20 cellular contexts compared by ENCODE assay signal in the genomic region with DNA sequence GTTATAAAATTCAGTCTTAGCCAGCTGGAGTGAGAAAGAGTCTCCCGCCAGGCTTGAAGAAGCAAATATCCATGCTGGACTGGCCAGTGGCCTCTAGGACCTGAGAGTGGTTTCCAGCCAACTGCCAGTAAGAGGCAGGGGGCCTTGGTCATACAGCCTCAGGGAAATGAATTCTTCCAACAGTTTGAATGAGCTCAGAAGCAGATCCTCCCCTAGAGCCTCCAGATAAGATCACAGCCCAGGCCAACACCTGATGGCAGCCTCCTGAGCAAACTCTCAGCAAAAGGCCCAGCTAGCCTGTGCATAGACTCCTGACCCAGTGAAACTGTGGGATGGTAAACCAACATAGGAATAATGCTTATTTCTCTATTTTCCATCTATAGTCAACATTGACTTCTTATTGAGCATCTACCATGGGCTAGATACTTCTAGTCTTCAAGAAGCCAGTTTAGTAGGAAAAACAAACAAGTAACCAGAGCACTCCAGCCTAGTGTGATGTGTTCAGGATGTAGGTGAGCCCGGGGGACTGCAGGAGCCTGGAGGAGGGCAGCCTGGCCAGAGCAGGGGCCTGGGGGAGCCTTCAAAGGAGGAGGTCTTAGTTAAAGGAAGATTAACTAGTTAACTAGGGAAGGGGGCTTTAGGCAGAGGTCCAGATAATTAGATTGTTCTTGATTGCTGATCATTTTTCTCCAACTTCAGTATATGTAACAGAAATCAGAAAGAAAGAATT.
DNase-seq lines count a peak whose midpoint lies in the region; ATAC-seq and TF ChIP-seq lines count a peak whose summit lies in the region.
"Had no signal": no experiment of that assay in that cellular context is flagged by ENCODE, and none has a peak within 500 bp of the region (broad histone marks: within the 10 kb centered on the region; RNA-seq: fewer than 3 reads in every experiment).

No MANE protein-coding gene starts in this region.

- H3K9me3 Mint-ChIP-seq in activated T-cell treated with anti-CD3 and anti-CD28 coated beads, Interleukin-2, amount 50 U/mL, for 24 hours = peaks cover 25% of the 10 kb centered on the region
- peaks cover 15% of the 10 kb centered on the region for H3K9me3 Mint-ChIP-seq in activated T-cell treated with anti-CD3 and anti-CD28 coated beads, Interleukin-2, amount 50 U/mL, for 4 hours
- H3K9me3 Mint-ChIP-seq in stimulated activated effector memory CD8-positive, alpha-beta T cell treated with anti-CD3 and anti-CD28 coated beads, Interleukin-12 subunit alpha, Interleukin-12 subunit beta, amount 100 ng/mL, for 72 hours = peaks cover 15% of the 10 kb centered on the region

- H3K27ac Mint-ChIP-seq in activated T-cell treated with anti-CD3 and anti-CD28 coated beads, Interleukin-2, amount 50 U/mL, for 24 hours = no peak overlapping the region
- H3K27ac Mint-ChIP-seq in stimulated activated effector memory CD8-positive, alpha-beta T cell treated with anti-CD3 and anti-CD28 coated beads, Interleukin-12 subunit alpha, Interleukin-12 subunit beta, amount 100 ng/mL, for 72 hours = peak overlapping the region; percentile 84

- peaks cover 31% of the 10 kb centered on the region for H3K4me1 ChIP-seq in OCI-LY7 (ENCODE audit: insufficient read depth, low read length, poor library complexity, severe bottlenecking)
- H3K4me1 ChIP-seq in suprapubic skin = peaks cover 5% of the 10 kb centered on the region
- H3K4me1 ChIP-seq: prostate gland had no signal

- TF ChIP-seq CTCF in OCI-LY7 (conservative IDR thresholded peaks at IDR 0.05; ENCODE audit: low read length) (no peak), suprapubic skin (IDR thresholded peaks at IDR 0.05) (no peak)

- H3K27me3 ChIP-seq in suprapubic skin = no peaks in the 10 kb centered on the region
- H3K27me3 ChIP-seq: hepatocyte, transverse colon had no signal

- ATAC-seq in activated T-cell treated with anti-CD3 and anti-CD28 coated beads, Interleukin-2, amount 50 U/mL, for 4 hours = no peak
- ATAC-seq in stimulated activated effector memory CD8-positive, alpha-beta T cell treated with anti-CD3 and anti-CD28 coated beads, Interleukin-12 subunit alpha, Interleukin-12 subunit beta, amount 100 ng/mL, for 72 hours = no peak
- ATAC-seq: K562 had no signal

- H3K9me2 ChIP-seq in OCI-LY7 (ENCODE audit: insufficient read depth, low read length) = no peaks in the 10 kb centered on the region

- peak overlapping the region; percentile 68; the same call in 1 of the 2 replicates for H2AFZ ChIP-seq in OCI-LY7 (ENCODE audit: low read length)
- H2AFZ ChIP-seq: hepatocyte had no signal

- 0 out of 2 replicates have a peak, but pooled peaks cover 6% of the 10 kb centered on the region for H3K9me3 ChIP-seq in OCI-LY7 (ENCODE audit: low read length)
- no peaks in the 10 kb centered on the region for H3K9me3 ChIP-seq in suprapubic skin
- H3K9me3 ChIP-seq: prostate gland, transverse colon had no signal

- H3K4me2 ChIP-seq in OCI-LY7 (ENCODE audit: low read length) = peak overlapping the region; percentile 51
- H3K4me2 ChIP-seq: hepatocyte, smooth muscle cell had no signal

- H3K27ac ChIP-seq in OCI-LY7 (ENCODE audit: low read depth, low read length, poor library complexity, severe bottlenecking) (no peak overlapping the region), suprapubic skin (no peak overlapping the region)
- H3K27ac ChIP-seq: C4-2B, hepatocyte, prostate gland, transverse colon had no signal

- DNase-seq in activated T-cell treated with anti-CD3 and anti-CD28 coated beads, Interleukin-2, amount 50 U/mL, for 24 hours = no peak
- no peak for DNase-seq in activated T-cell treated with anti-CD3 and anti-CD28 coated beads, Interleukin-2, amount 50 U/mL, for 4 hours
- DNase-seq in OCI-LY7 (ENCODE audit: low spot score) = peak; percentile 12
- peak; percentile 28 for DNase-seq in dermis blood vessel endothelial cell
- DNase-seq in stimulated activated effector memory CD8-positive, alpha-beta T cell treated with anti-CD3 and anti-CD28 coated beads, Interleukin-12 subunit alpha, Interleukin-12 subunit beta, amount 100 ng/mL, for 72 hours (ENCODE audit: low spot score in 2 of 2) = no peak
- no peak for DNase-seq in NCI-H82 (lab: John Stamatoyannopoulos, UW)
- no peak for DNase-seq in mesenteric fat pad (ENCODE audit: low spot score)
- no peak for DNase-seq in suprapubic skin (ENCODE audit: low spot score in 2 of 2)
- DNase-seq: activated effector memory CD4-positive, alpha-beta T cell treated with anti-CD3 and anti-CD28 coated beads, Interleukin-2, amount 50 U/mL, for 16 hours; DND-41; H7; NCI-H1930; NCI-H510A; SHP77 treated with DMSO at 0.1 percent for 48 hours; transverse colon had no signal

- WGBS in suprapubic skin = 81% methylated on average over 2 of the region's 2 CpGs

- no peak for TF ChIP-seq EP300 in suprapubic skin (IDR thresholded peaks at IDR 0.05)

- no peaks in the 10 kb centered on the region for H3K27me3 Mint-ChIP-seq in activated T-cell treated with anti-CD3 and anti-CD28 coated beads, Interleukin-2, amount 50 U/mL, for 24 hours
- H3K27me3 Mint-ChIP-seq in activated T-cell treated with anti-CD3 and anti-CD28 coated beads, Interleukin-2, amount 50 U/mL, for 4 hours (ENCODE audit: low read depth) = no peaks in the 10 kb centered on the region

- H3K4me3 Mint-ChIP-seq in activated T-cell treated with anti-CD3 and anti-CD28 coated beads, Interleukin-2, amount 50 U/mL, for 24 hours = peak overlapping the region; percentile 6
- no peak overlapping the region for H3K4me3 Mint-ChIP-seq in activated T-cell treated with anti-CD3 and anti-CD28 coated beads, Interleukin-2, amount 50 U/mL, for 4 hours
- H3K4me3 Mint-ChIP-seq in stimulated activated effector memory CD8-positive, alpha-beta T cell treated with anti-CD3 and anti-CD28 coated beads, Interleukin-12 subunit alpha, Interleukin-12 subunit beta, amount 100 ng/mL, for 72 hours = peak overlapping the region; percentile 36

- H3K4me3 ChIP-seq in OCI-LY7 (ENCODE audit: low read depth, low read length, poor library complexity, severe bottlenecking) (peak overlapping the region; percentile 28), suprapubic skin (no peak overlapping the region)
- H3K4me3 ChIP-seq: hepatocyte, K562, prostate gland, smooth muscle cell, transverse colon had no signal

- POLR2A ChIA-PET in OCI-LY7 (lab: Charles Lee) = interaction anchor here (0.7 to 1.4 kb wide), 11 partner anchors 12 to 923 kb away, joined by 3 to 6 read pairs (median 3); no protein-coding TSS in a partner anchor

- CTCF ChIA-PET in OCI-LY7 (lab: Charles Lee; ENCODE audit: unreplicated experiment) = no interaction called here

- H3K36me3 ChIP-seq in OCI-LY7 (ENCODE audit: insufficient read depth, low read length) = no peaks in the 10 kb centered on the region; the same call in 1 of the 2 replicates
- no peaks in the 10 kb centered on the region for H3K36me3 ChIP-seq in suprapubic skin
- H3K36me3 ChIP-seq: prostate gland, transverse colon had no signal

- H4K20me1 ChIP-seq in OCI-LY7 (ENCODE audit: insufficient read depth, low read length) = no peaks in the 10 kb centered on the region

- intact Hi-C loops in OCI-LY7 (cut with micrococcal nuclease; ENCODE audit: unreplicated experiment) = no loop called here

- H3K36me3 Mint-ChIP-seq in activated T-cell treated with anti-CD3 and anti-CD28 coated beads, Interleukin-2, amount 50 U/mL, for 24 hours (ENCODE audit: low read depth) = peaks cover 15% of the 10 kb centered on the region
- H3K36me3 Mint-ChIP-seq in activated T-cell treated with anti-CD3 and anti-CD28 coated beads, Interleukin-2, amount 50 U/mL, for 4 hours (ENCODE audit: insufficient read depth) = peaks cover 7% of the 10 kb centered on the region
- H3K36me3 Mint-ChIP-seq in stimulated activated effector memory CD8-positive, alpha-beta T cell treated with anti-CD3 and anti-CD28 coated beads, Interleukin-12 subunit alpha, Interleukin-12 subunit beta, amount 100 ng/mL, for 72 hours = no peaks in the 10 kb centered on the region

- peaks cover 57% of the 10 kb centered on the region for H3K4me1 Mint-ChIP-seq in activated T-cell treated with anti-CD3 and anti-CD28 coated beads, Interleukin-2, amount 50 U/mL, for 24 hours (ENCODE audit: low read depth)
- peaks cover 52% of the 10 kb centered on the region for H3K4me1 Mint-ChIP-seq in activated T-cell treated with anti-CD3 and anti-CD28 coated beads, Interleukin-2, amount 50 U/mL, for 4 hours (ENCODE audit: low read depth)
- peaks cover 62% of the 10 kb centered on the region for H3K4me1 Mint-ChIP-seq in stimulated activated effector memory CD8-positive, alpha-beta T cell treated with anti-CD3 and anti-CD28 coated beads, Interleukin-12 subunit alpha, Interleukin-12 subunit beta, amount 100 ng/mL, for 72 hours

- no peak for TF ChIP-seq POLR2A in suprapubic skin (IDR thresholded peaks at IDR 0.05)

- H3K79me2 ChIP-seq in OCI-LY7 (ENCODE audit: insufficient read depth, low read depth, low read length) = no peaks in the 10 kb centered on the region
- H3K79me2 ChIP-seq: hepatocyte had no signal

- BruUV-seq in OCI-LY7 (replicated peaks; lab: Mats Ljungman, UMichigan) = no TSS peak

Comparison
In these comparisons a context has a peak if more than half of its experiments do, and no peak if none do; other contexts are left out.
1. DNase-seq: peak in OCI-LY7 (single experiment) and dermis blood vessel endothelial cell (single experiment); none in activated T-cell treated with anti-CD3 and anti-CD28 coated beads, Interleukin-2, amount 50 U/mL, for 24 hours (single experiment), activated T-cell treated with anti-CD3 and anti-CD28 coated beads, Interleukin-2, amount 50 U/mL, for 4 hours (single experiment), stimulated activated effector memory CD8-positive, alpha-beta T cell treated with anti-CD3 and anti-CD28 coated beads, Interleukin-12 subunit alpha, Interleukin-12 subunit beta, amount 100 ng/mL, for 72 hours (0 of 2), NCI-H82 (single experiment), mesenteric fat pad (single experiment) and suprapubic skin (0 of 2).